9 cellular contexts compared by ENCODE assay signal in genomic region chr9:85522459-85523092, GRCh38.
DNase-seq lines count a peak whose midpoint lies in the region; ATAC-seq and TF ChIP-seq lines count a peak whose summit lies in the region.
"Had no signal": no experiment of that assay in that cellular context is flagged by ENCODE, and none has a peak within 500 bp of the region (broad histone marks: within the 10 kb centered on the region; RNA-seq: fewer than 3 reads in every experiment).

No MANE protein-coding gene starts in this region.

- H3K36me3 ChIP-seq in colonic mucosa (no peaks in the 10 kb centered on the region), left lung (no peaks in the 10 kb centered on the region)

- DNase-seq in activated T-cell treated with anti-CD3 and anti-CD28 coated beads for 48 hours (ENCODE audit: low read depth) (peak; percentile 25), activated T-cell treated with anti-CD3 and anti-CD28 coated beads for 4 hours (no peak), NCI-H774 (lab: John Stamatoyannopoulos, UW) (peak; percentile 10), colonic mucosa (no peak), left lung (peak; percentile 69 to 94)
- DNase-seq: DND-41 had no signal

- intact Hi-C loops in colonic mucosa (cut with DNase I) (no loop called here), left lung (cut with DNase I) (no loop called here)

- TF ChIP-seq CTCF in colonic mucosa (IDR thresholded peaks at IDR 0.05) (no peak), left lung (IDR thresholded peaks at IDR 0.05) (no peak)

- peak overlapping the region; percentile 5 for H3K4me3 ChIP-seq in colonic mucosa
- peak overlapping the region; percentile 31 to 36 for H3K4me3 ChIP-seq in left lung

- H3K9ac ChIP-seq in colonic mucosa (ENCODE audit: low read depth in 2 of 2, low read length in 2 of 2): no peak overlapping the region

- ATAC-seq in left lung (peak; percentile 91), HG03135 (IDR thresholded peaks at IDR 0.05; ENCODE audit: unreplicated experiment) (no peak), HG02973 (IDR thresholded peaks at IDR 0.05; ENCODE audit: unreplicated experiment) (no peak)
- peak; percentile 58 for ATAC-seq in stimulated activated memory B cell treated with anti-CD40 and anti-IgM and Interleukin-4, amounts not matched to agents 10 μg/mL and 1 μg/mL and 100 μg/mL, for 72 hours

- peaks cover 12% of the 10 kb centered on the region for H3K4me1 Mint-ChIP-seq in stimulated activated memory B cell treated with anti-CD40 and anti-IgM and Interleukin-4, amounts not matched to agents 10 μg/mL and 1 μg/mL and 100 μg/mL, for 72 hours

- H3K27me3 ChIP-seq in colonic mucosa (no peaks in the 10 kb centered on the region), left lung (peaks cover 0 to 37% of the 10 kb centered on the region in 2 donors)

- H3K9me3 ChIP-seq in colonic mucosa (no peaks in the 10 kb centered on the region), left lung (no peaks in the 10 kb centered on the region)

- H3K9me3 Mint-ChIP-seq in stimulated activated memory B cell treated with anti-CD40 and anti-IgM and Interleukin-4, amounts not matched to agents 10 μg/mL and 1 μg/mL and 100 μg/mL, for 72 hours: peaks cover 3% of the 10 kb centered on the region

- H3K4me3 Mint-ChIP-seq in stimulated activated memory B cell treated with anti-CD40 and anti-IgM and Interleukin-4, amounts not matched to agents 10 μg/mL and 1 μg/mL and 100 μg/mL, for 72 hours: peak overlapping the region; percentile 65

- H3K36me3 Mint-ChIP-seq in stimulated activated memory B cell treated with anti-CD40 and anti-IgM and Interleukin-4, amounts not matched to agents 10 μg/mL and 1 μg/mL and 100 μg/mL, for 72 hours: no peaks in the 10 kb centered on the region

- peaks cover 45% of the 10 kb centered on the region for H3K27me3 Mint-ChIP-seq in stimulated activated memory B cell treated with anti-CD40 and anti-IgM and Interleukin-4, amounts not matched to agents 10 μg/mL and 1 μg/mL and 100 μg/mL, for 72 hours

- no peak overlapping the region for H3K27ac Mint-ChIP-seq in stimulated activated memory B cell treated with anti-CD40 and anti-IgM and Interleukin-4, amounts not matched to agents 10 μg/mL and 1 μg/mL and 100 μg/mL, for 72 hours

- H3K27ac ChIP-seq in colonic mucosa (no peak overlapping the region), left lung (peak overlapping the region; percentile 39 to 57)

- H3K4me1 ChIP-seq in colonic mucosa (no peaks in the 10 kb centered on the region), left lung (peaks cover 0 to 18% of the 10 kb centered on the region in 2 donors)

Comparison
In these comparisons a context has a peak if more than half of its experiments do, and no peak if none do; other contexts are left out.
1. DNase-seq: peak in activated T-cell treated with anti-CD3 and anti-CD28 coated beads for 48 hours (single experiment), NCI-H774 (single experiment) and left lung (2 of 2); none in activated T-cell treated with anti-CD3 and anti-CD28 coated beads for 4 hours (single experiment) and colonic mucosa (single experiment).
2. ATAC-seq: peak in left lung (single experiment) and stimulated activated memory B cell treated with anti-CD40 and anti-IgM and Interleukin-4, amounts not matched to agents 10 μg/mL and 1 μg/mL and 100 μg/mL, for 72 hours (single experiment); none in HG03135 (single experiment) and HG02973 (single experiment).